Comparison of ENCODE assay signal across 9 cellular contexts in genomic region chr16:48384305-48384981, GRCh38. TPM values are rescaled to one million over a fixed set of nuclear protein-coding genes. Genes with fewer than 3 reads are reported as not detected.
A peak's percentile ranks its signal among the peaks of the same experiment; 100 is the strongest.
DNase-seq lines count a peak whose midpoint lies in the region; ATAC-seq, FAIRE-seq and TF ChIP-seq lines count a peak whose summit lies in the region.
"Had no signal": no experiment of that assay in that cellular context is flagged by ENCODE, and none has a peak within 500 bp of the region (broad histone marks: within the 10 kb centered on the region; RNA-seq: fewer than 3 reads in every experiment).

No MANE protein-coding gene starts in this region.

- no peak for FAIRE-seq in GM19239 (lab: Jason Lieb, UNC)
- FAIRE-seq: endometrium had no signal

- in situ Hi-C loops in Caki2 (cut with HindIII; ENCODE audit: low pct_unique_long_range_greater_than_20kb, low sequenced_read_pairs) = no loop called here

- no peaks in the 10 kb centered on the region for H3K9me3 ChIP-seq in ascending aorta
- no peaks in the 10 kb centered on the region for H3K9me3 ChIP-seq in left ventricle myocardium inferior (replicated peaks)

- peak; percentile 28 for DNase-seq in Caki2 (ENCODE audit: low read depth)
- DNase-seq in GM19239 (ENCODE audit: insufficient read length, low spot score) = peak; percentile 65
- peak; percentile 60 for DNase-seq in RWPE1 (ENCODE audit: low spot score)
- DNase-seq in ascending aorta (ENCODE audit: low spot score in 2 of 2) = peak in 1 of 2 donors; percentile 77
- DNase-seq in left ventricle myocardium inferior = peak; percentile 71
- DNase-seq in posterior vena cava (ENCODE audit: low spot score) = peak; percentile 85
- DNase-seq in cerebellar nuclear complex (lab: John Stamatoyannopoulos, UW) = no peak

- H3K27ac ChIP-seq in RWPE1 (peak overlapping the region; percentile 93), ascending aorta (peak overlapping the region; percentile 81 to 100), left ventricle myocardium inferior (replicated peaks) (peak overlapping the region; percentile 97)

- ATAC-seq in HG03159 (IDR thresholded peaks at IDR 0.05; ENCODE audit: unreplicated experiment) = peak; percentile 37

- H3K27me3 ChIP-seq in ascending aorta = no peaks in the 10 kb centered on the region
- H3K27me3 ChIP-seq in left ventricle myocardium inferior (ENCODE audit: low read depth) = no peaks in the 10 kb centered on the region

- no peak for TF ChIP-seq CTCF in RWPE1 (conservative IDR thresholded peaks at IDR 0.05; ENCODE audit: low read depth)
- TF ChIP-seq CTCF in ascending aorta (IDR thresholded peaks at IDR 0.05) = peak in 1 of 3 experiments; percentile 2
- no peak for TF ChIP-seq CTCF in left ventricle myocardium inferior (IDR thresholded peaks at IDR 0.05; ENCODE audit: borderline replicate concordance)

- peak overlapping the region; percentile 96 to 100 for H3K4me3 ChIP-seq in ascending aorta
- peak overlapping the region; percentile 93 for H3K4me3 ChIP-seq in left ventricle myocardium inferior

- H3K36me3 ChIP-seq in ascending aorta = no peaks in the 10 kb centered on the region
- no peaks in the 10 kb centered on the region for H3K36me3 ChIP-seq in left ventricle myocardium inferior

- POLR2A ChIA-PET in RWPE1 (lab: Yijun Ruan, JAX; ENCODE audit: low non-redundant PET) = interaction anchor here (1.1 kb wide), 1 partner anchor 19 kb away, joined by 3 read pairs; no protein-coding TSS in a partner anchor

- intact Hi-C loops in ascending aorta (cut with DNase I) = loop anchor here (1.0 to 10.0 kb wide), 4 partner anchors 19 to 239 kb away; partner anchors contain the start of genes ABCC11 and LONP2
- intact Hi-C loops in left ventricle myocardium inferior (cut with micrococcal nuclease) = loop anchor here (10.0 kb wide), 1 partner anchor 230 kb away; the partner anchor contains the start of gene N4BP1
- intact Hi-C loops in posterior vena cava (cut with DNase I) = loop anchor here in 1 of 2 donors (10.0 kb wide), 1 partner anchor 150 kb away; no protein-coding TSS in a partner anchor

- H3K4me1 ChIP-seq in ascending aorta (peaks cover 9 to 29% of the 10 kb centered on the region in 2 donors), left ventricle myocardium inferior (peaks cover 58% of the 10 kb centered on the region)

- CTCF ChIA-PET in RWPE1 (lab: Yijun Ruan, JAX) = no interaction called here

RNA-seq across cellular contexts. Expression of gene SIAH1, which starts 0.8 kb away (rescaled TPM):
- total RNA-seq in Caki2 (2014; rRNA removed; shearing (Covaris generic); ENCODE audit: low replicate concordance) = 4.6 and 12.9 TPM in 2 replicates
- total RNA-seq in ascending aorta = 11.3 TPM
- 11.5 TPM for total RNA-seq in left ventricle myocardium inferior
- total RNA-seq in posterior vena cava = 10 to 100 TPM; 25.6 to 27.0 TPM

Comparison
In these comparisons a context has a peak if more than half of its experiments do, and no peak if none do; other contexts are left out.
1. DNase-seq: peak in Caki2 (single experiment), GM19239 (single experiment), RWPE1 (single experiment), left ventricle myocardium inferior (single experiment) and posterior vena cava (single experiment); none in cerebellar nuclear complex (0 of 2).
2. Peak in every context shown above with its lines, with median percentiles within 50 percentile points of each other: H3K27ac ChIP-seq.